ENCODE assay signal across 1 cellular context in the genomic region with DNA sequence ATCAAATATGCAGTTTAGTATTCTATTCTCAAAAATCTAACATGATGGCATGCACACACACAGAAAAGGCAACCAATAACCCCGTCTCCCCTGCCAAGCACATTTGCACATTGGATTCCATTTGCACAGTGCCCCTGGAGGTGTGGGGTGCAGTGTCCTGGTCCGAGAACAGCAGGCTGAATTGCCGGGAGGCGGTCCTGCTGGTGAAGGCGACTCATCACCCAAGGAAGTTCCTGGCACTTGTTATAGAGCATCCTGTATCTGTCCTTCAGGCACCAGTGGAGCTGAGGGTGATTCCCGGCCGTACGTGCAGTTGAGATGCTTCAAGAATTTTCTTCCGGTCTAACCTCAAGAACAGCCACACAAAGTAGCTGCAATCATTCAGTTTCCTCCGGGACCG.
TF ChIP-seq lines count a peak whose summit lies in the region.

No MANE protein-coding gene starts in this region.

TF ChIP-seq in IMR-90, 13 proteins besides CTCF, POLR2A, EP300 and RAD21 (continued from another document):
- TF ChIP-seq, protein P1, sequence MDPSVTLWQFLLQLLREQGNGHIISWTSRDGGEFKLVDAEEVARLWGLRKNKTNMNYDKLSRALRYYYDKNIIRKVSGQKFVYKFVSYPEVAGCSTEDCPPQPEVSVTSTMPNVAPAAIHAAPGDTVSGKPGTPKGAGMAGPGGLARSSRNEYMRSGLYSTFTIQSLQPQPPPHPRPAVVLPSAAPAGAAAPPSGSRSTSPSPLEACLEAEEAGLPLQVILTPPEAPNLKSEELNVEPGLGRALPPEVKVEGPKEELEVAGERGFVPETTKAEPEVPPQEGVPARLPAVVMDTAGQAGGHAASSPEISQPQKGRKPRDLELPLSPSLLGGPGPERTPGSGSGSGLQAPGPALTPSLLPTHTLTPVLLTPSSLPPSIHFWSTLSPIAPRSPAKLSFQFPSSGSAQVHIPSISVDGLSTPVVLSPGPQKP (IDR thresholded peaks at IDR 0.05; ENCODE audit: borderline replicate concordance, low read depth, low read length): no peak
- TF ChIP-seq, protein P2, sequence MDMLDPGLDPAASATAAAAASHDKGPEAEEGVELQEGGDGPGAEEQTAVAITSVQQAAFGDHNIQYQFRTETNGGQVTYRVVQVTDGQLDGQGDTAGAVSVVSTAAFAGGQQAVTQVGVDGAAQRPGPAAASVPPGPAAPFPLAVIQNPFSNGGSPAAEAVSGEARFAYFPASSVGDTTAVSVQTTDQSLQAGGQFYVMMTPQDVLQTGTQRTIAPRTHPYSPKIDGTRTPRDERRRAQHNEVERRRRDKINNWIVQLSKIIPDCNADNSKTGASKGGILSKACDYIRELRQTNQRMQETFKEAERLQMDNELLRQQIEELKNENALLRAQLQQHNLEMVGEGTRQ (IDR thresholded peaks at IDR 0.05; ENCODE audit: low read depth, low read length): no peak
- no peak for TF ChIP-seq RCOR1 (IDR thresholded peaks at IDR 0.05; ENCODE audit: insufficient replicate concordance, low read length)
